25 cellular contexts compared by ENCODE assay signal in genomic region chr1:18011703-18012102, GRCh38.
"Had no signal": no experiment of that assay in that cellular context is flagged by ENCODE, and none has a peak within 500 bp of the region (broad histone marks: within the 10 kb centered on the region; RNA-seq: fewer than 3 reads in every experiment).

No MANE protein-coding gene starts in this region.

- H3K27ac ChIP-seq: stomach, suprapubic skin, testis, thoracic aorta, thyroid gland, tibial artery, tibial nerve, transverse colon, upper lobe of left lung, upper lobe of right lung, uterus, vagina had no signal

- ATAC-seq: stimulated activated effector memory CD8-positive, alpha-beta T cell treated with anti-CD3 and anti-CD28 coated beads, Interleukin-12 subunit alpha, Interleukin-12 subunit beta, amount 100 ng/mL, for 72 hours; stimulated activated memory B cell treated with anti-CD40 and anti-IgM and Interleukin-4, amounts not matched to agents 10 μg/mL and 1 μg/mL and 100 μg/mL, for 72 hours; stimulated activated naive B cell treated with anti-CD40 and anti-IgM and Interleukin-4, amounts not matched to agents 10 μg/mL and 1 μg/mL and 100 μg/mL, for 72 hours; stimulated activated naive CD8-positive, alpha-beta T cell treated with anti-CD3 and anti-CD28 coated beads, Interleukin-15, amount 100 ng/mL, for 72 hours; stimulated activated naive CD8-positive, alpha-beta T cell treated with anti-CD3 and anti-CD28 coated beads, Interleukin-15, Interleukin-2, amounts not matched to agents 100 U/mL and 50 U/mL, for 24 hours; upper lobe of right lung had no signal

- H3K36me3 ChIP-seq: stomach, suprapubic skin, thoracic aorta, thyroid gland, tibial artery, tibial nerve, transverse colon, upper lobe of left lung, upper lobe of right lung, uterus, vagina had no signal

- H3K27me3 ChIP-seq: testis, thyroid gland, upper lobe of left lung, uterus, vagina had no signal

- DNase-seq: stimulated activated CD4-positive, alpha-beta T cell treated with anti-CD3 and anti-CD28 coated beads, Interleukin-2, amount 100 ng/mL, for 48 hours; stimulated activated CD4-positive, alpha-beta T cell treated with anti-CD3 and anti-CD28 coated beads, Interleukin-4, amount 100 ng/mL, for 1 hour; stimulated activated CD4-positive, alpha-beta T cell treated with anti-CD3 and anti-CD28 coated beads, Interleukin-4, amount 100 ng/mL, for 24 hours; stimulated activated CD4-positive, alpha-beta T cell treated with anti-CD3 and anti-CD28 coated beads, Interleukin-4, amount 100 ng/mL, for 4 hours; stimulated activated CD8-positive, alpha-beta memory T cell treated with anti-CD3 and anti-CD28 coated beads, Interleukin-4, amount 100 ng/mL, for 48 hours; stimulated activated naive B cell treated with anti-CD40 and anti-IgM and Interleukin-4, amounts not matched to agents 10 μg/mL and 1 μg/mL and 100 μg/mL, for 72 hours; stimulated activated naive CD4-positive, alpha-beta T cell; stimulated activated naive CD4-positive, alpha-beta T cell treated with Interleukin-2 at 50 U/mL for 16 hours; stimulated activated naive CD8-positive, alpha-beta T cell treated with anti-CD3 and anti-CD28 coated beads, Interleukin-15, amount 100 ng/mL, for 72 hours; stimulated activated naive CD8-positive, alpha-beta T cell treated with anti-CD3 and anti-CD28 coated beads, Interleukin-15, Interleukin-2, amounts not matched to agents 100 U/mL and 50 U/mL, for 24 hours; stomach; substantia nigra; testis; thyroid gland; tibial artery; transverse colon; upper lobe of left lung; upper lobe of right lung; uterus had no signal

- H3K9me3 ChIP-seq: stomach, suprapubic skin, testis, thoracic aorta, thyroid gland, tibial artery, tibial nerve, transverse colon, upper lobe of left lung, upper lobe of right lung, uterus, vagina had no signal

- H3K4me3 ChIP-seq: stomach, suprapubic skin, testis, thoracic aorta, thyroid gland, tibial artery, tibial nerve, transverse colon, upper lobe of left lung, upper lobe of right lung, uterus, vagina had no signal

- H3K4me1 ChIP-seq: stomach, suprapubic skin, testis, thyroid gland, tibial artery, tibial nerve, transverse colon, upper lobe of left lung, upper lobe of right lung, uterus, vagina had no signal
